ENCODE assay signal across 8 cellular contexts in genomic region chr1:9996624-9997582, GRCh38. TPM values are rescaled to one million over a fixed set of nuclear protein-coding genes. Genes with fewer than 3 reads are reported as not detected.
A peak's percentile ranks its signal among the peaks of the same experiment; 100 is the strongest.
DNase-seq lines count a peak whose midpoint lies in the region; ATAC-seq and TF ChIP-seq lines count a peak whose summit lies in the region.

RBP7 (plus strand) TSS chr1:9997228; CDS start chr1:9997259, 31 bp downstream.

- TF ChIP-seq POLR2A in gastroesophageal sphincter (IDR thresholded peaks at IDR 0.05): no peak

- ATAC-seq in gastroesophageal sphincter: peak; percentile 57
- peak; percentile 72 for ATAC-seq in omental fat pad (ENCODE audit: low FRiP score)
- ATAC-seq in GM19328 (IDR thresholded peaks at IDR 0.05; ENCODE audit: unreplicated experiment): no peak

- no peaks in the 10 kb centered on the region for H3K9me3 ChIP-seq in gastroesophageal sphincter

- TF ChIP-seq CTCF in gastroesophageal sphincter (IDR thresholded peaks at IDR 0.05) (no peak), omental fat pad (IDR thresholded peaks at IDR 0.05) (no peak)

- DNase-seq in 8988T (peak; percentile 60), H7 (peak; percentile 86), omental fat pad (ENCODE audit: low spot score) (no peak), NCI-H2081 treated with DMSO at 0.1 percent for 48 hours (lab: John Stamatoyannopoulos, UW) (no peak), mucosa of gallbladder (ENCODE audit: low spot score) (no peak)
- DNase-seq in activated CD8-positive, alpha-beta memory T cell treated with anti-CD3 and anti-CD28 coated beads, Interleukin-2, amount 50 U/mL, for 48 hours: peak; percentile 57

- H3K27ac ChIP-seq in gastroesophageal sphincter: peak within 1 kb of the TSS in 2 of 4 donors; percentile 23 to 70

- H3K4me1 ChIP-seq in gastroesophageal sphincter: peaks cover 0 to 18% (median 0%) of the 10 kb centered on the region in 3 donors

- H3K36me3 ChIP-seq in H7 (replicated peaks; ENCODE audit: control insufficient read depth, insufficient read depth, low read length): no peaks in the 10 kb centered on the region
- no peaks in the 10 kb centered on the region for H3K36me3 ChIP-seq in gastroesophageal sphincter

- peaks cover 32% of the 10 kb centered on the region for H3K27me3 ChIP-seq in H7 (ENCODE audit: control insufficient read depth, insufficient read depth, low read length)
- H3K27me3 ChIP-seq in gastroesophageal sphincter: peaks cover 24% of the 10 kb centered on the region

- WGBS in gastroesophageal sphincter (ENCODE audit: low coverage in 1 of 2), 2 donors: 30 to 45% methylated on average over 4 to 16 of the region's 71 CpGs

- peak within 1 kb of the TSS; percentile 66 for H3K4me3 ChIP-seq in H7 (ENCODE audit: insufficient read depth, low read depth, low read length)
- peak within 1 kb of the TSS; percentile 46 to 71 for H3K4me3 ChIP-seq in gastroesophageal sphincter

- TF ChIP-seq EP300 in gastroesophageal sphincter (IDR thresholded peaks at IDR 0.05): no peak

RNA-seq across cellular contexts. Expression of gene RBP7, which starts in this region (rescaled TPM):
- 1.1 and 1.7 TPM in 2 replicates for total RNA-seq in H7 (2014; rRNA removed; shearing (Covaris generic))
- 10 to 100 TPM in 3 of 4 donors, 1 to 10 TPM in 1; 4.5 to 35.6 (median 17.8) TPM for total RNA-seq in gastroesophageal sphincter
- total RNA-seq in omental fat pad: 100 to 1,000 TPM in 3 of 4 donors, 10 to 100 TPM in 1; 96.8 to 404 (median 290) TPM
- 8.7 TPM for total RNA-seq in mucosa of gallbladder

Comparison
In these comparisons a context has a peak if more than half of its experiments do, and no peak if none do; other contexts are left out.
1. DNase-seq: peak in 8988T (single experiment), H7 (single experiment) and activated CD8-positive, alpha-beta memory T cell treated with anti-CD3 and anti-CD28 coated beads, Interleukin-2, amount 50 U/mL, for 48 hours (single experiment); none in omental fat pad (single experiment), NCI-H2081 treated with DMSO at 0.1 percent for 48 hours (single experiment) and mucosa of gallbladder (single experiment).